In genomic region chr1:45325816-45326506, GRCh38 we compare ENCODE assay signal across 9 cellular contexts. TPM values are rescaled to one million over a fixed set of nuclear protein-coding genes. Genes with fewer than 3 reads are reported as not detected.
DNase-seq lines count a peak whose midpoint lies in the region; ATAC-seq lines count a peak whose summit lies in the region.
"Had no signal": no experiment of that assay in that cellular context is flagged by ENCODE, and none has a peak within 500 bp of the region (broad histone marks: within the 10 kb centered on the region; RNA-seq: fewer than 3 reads in every experiment).

No MANE protein-coding gene starts in this region.

- H3K27me3 ChIP-seq in thymus (ENCODE audit: control insufficient read depth, insufficient read depth) = no peaks in the 10 kb centered on the region

- POLR2A ChIA-PET in activated CD4-positive, alpha-beta memory T cell treated with anti-CD3 and anti-CD28 coated beads, Interleukin-2, amount 10 ng/mL, durations not matched to agents 7 days and 5 days (lab: Charles Lee) = interaction anchor here (1.2 to 9.9 kb wide), 10 partner anchors 9 to 604 kb away, joined by 3 to 143 read pairs (median 6); partner anchors contain the start of genes BTBD19, CCDC163, DYNLT4 and HECTD3

- peak overlapping the region; percentile 61 for H3K4me3 ChIP-seq in thymus (ENCODE audit: low read length)

- H3K4me1 Mint-ChIP-seq in activated T-cell treated with anti-CD3 and anti-CD28 coated beads, Interleukin-2, amount 50 U/mL, for 72 hours (ENCODE audit: low read depth) = peaks cover 32% of the 10 kb centered on the region
- peaks cover 25% of the 10 kb centered on the region for H3K4me1 Mint-ChIP-seq in activated CD4-positive, alpha-beta memory T cell treated with anti-CD3 and anti-CD28 coated beads, Interleukin-2, amount 10 ng/mL, durations not matched to agents 7 days and 5 days

- no peak overlapping the region for H3K27ac Mint-ChIP-seq in activated T-cell treated with anti-CD3 and anti-CD28 coated beads, Interleukin-2, amount 50 U/mL, for 72 hours
- no peak overlapping the region for H3K27ac Mint-ChIP-seq in activated CD4-positive, alpha-beta memory T cell treated with anti-CD3 and anti-CD28 coated beads, Interleukin-2, amount 10 ng/mL, durations not matched to agents 7 days and 5 days

- no peaks in the 10 kb centered on the region for H3K9me3 ChIP-seq in thymus (ENCODE audit: control insufficient read depth)

- H3K36me3 ChIP-seq in thymus (ENCODE audit: control insufficient read depth, insufficient read depth) = peaks cover 6% of the 10 kb centered on the region

- no peak overlapping the region for H3K27ac ChIP-seq in thymus (ENCODE audit: low read depth)

- H3K4me3 Mint-ChIP-seq in activated T-cell treated with anti-CD3 and anti-CD28 coated beads, Interleukin-2, amount 50 U/mL, for 72 hours = peak overlapping the region; percentile 87 to 89
- H3K4me3 Mint-ChIP-seq in activated CD4-positive, alpha-beta memory T cell treated with anti-CD3 and anti-CD28 coated beads, Interleukin-2, amount 10 ng/mL, durations not matched to agents 7 days and 5 days = peak overlapping the region; percentile 74

- H3K9me3 Mint-ChIP-seq in activated T-cell treated with anti-CD3 and anti-CD28 coated beads, Interleukin-2, amount 50 U/mL, for 72 hours = no peaks in the 10 kb centered on the region
- no peaks in the 10 kb centered on the region for H3K9me3 Mint-ChIP-seq in activated CD4-positive, alpha-beta memory T cell treated with anti-CD3 and anti-CD28 coated beads, Interleukin-2, amount 10 ng/mL, durations not matched to agents 7 days and 5 days

- H3K36me3 Mint-ChIP-seq in activated T-cell treated with anti-CD3 and anti-CD28 coated beads, Interleukin-2, amount 50 U/mL, for 72 hours (ENCODE audit: insufficient read depth in 2 of 2) = peaks cover 0 to 8% of the 10 kb centered on the region in 2 donors
- peaks cover 11% of the 10 kb centered on the region for H3K36me3 Mint-ChIP-seq in activated CD4-positive, alpha-beta memory T cell treated with anti-CD3 and anti-CD28 coated beads, Interleukin-2, amount 10 ng/mL, durations not matched to agents 7 days and 5 days (ENCODE audit: low read depth)

- CTCF ChIA-PET in activated CD4-positive, alpha-beta memory T cell treated with anti-CD3 and anti-CD28 coated beads, Interleukin-2, amount 10 ng/mL, durations not matched to agents 7 days and 5 days (lab: Charles Lee) = interaction anchor here (0.8 to 2.7 kb wide), 4 partner anchors 9 to 23 kb away, joined by 3 to 16 read pairs (median 6); partner anchors contain the start of genes MUTYH and TOE1

- WGBS in thymus = 73% methylated on average over 6 of the region's 6 CpGs

- DNase-seq in activated T-cell treated with anti-CD3 and anti-CD28 coated beads, Interleukin-2, amount 50 U/mL, for 72 hours = no peak
- DNase-seq in activated T-cell treated with anti-CD3 and anti-CD28 coated beads, Interleukin-2, amount 50 U/mL, for 48 hours = no peak
- no peak for DNase-seq in activated CD4-positive, alpha-beta memory T cell treated with anti-CD3 and anti-CD28 coated beads, Interleukin-2, amount 10 ng/mL, durations not matched to agents 7 days and 5 days
- peak; percentile 7 for DNase-seq in iPS-NIHi7 (ENCODE audit: extremely low spot score)
- no peak for DNase-seq in inferior parietal cortex (ENCODE audit: extremely low spot score)
- DNase-seq: SIG-M5 had no signal

- ATAC-seq in activated T-cell treated with anti-CD3 and anti-CD28 coated beads, Interleukin-2, amount 50 U/mL, for 72 hours (replicated peaks in 1 of 2) = no peak
- ATAC-seq in GM21381 (IDR thresholded peaks at IDR 0.05; ENCODE audit: unreplicated experiment) (no peak), GM18498 (IDR thresholded peaks at IDR 0.05; ENCODE audit: unreplicated experiment) (no peak)

- no peaks in the 10 kb centered on the region for H3K27me3 Mint-ChIP-seq in activated T-cell treated with anti-CD3 and anti-CD28 coated beads, Interleukin-2, amount 50 U/mL, for 72 hours (ENCODE audit: low read depth)
- H3K27me3 Mint-ChIP-seq in activated CD4-positive, alpha-beta memory T cell treated with anti-CD3 and anti-CD28 coated beads, Interleukin-2, amount 10 ng/mL, durations not matched to agents 7 days and 5 days = no peaks in the 10 kb centered on the region

- H3K4me1 ChIP-seq in thymus (ENCODE audit: control insufficient read depth, insufficient read depth, low read length) = peaks cover 4% of the 10 kb centered on the region

RNA-seq across cellular contexts. Expression of gene HPDL, which starts 0.7 kb away (rescaled TPM):
- total RNA-seq in activated T-cell treated with anti-CD3 and anti-CD28 coated beads, Interleukin-2, amount 50 U/mL, for 72 hours = 1 to 10 TPM; 4.5 to 5.9 TPM
- 1 to 10 TPM; 5.5 to 5.6 TPM for total RNA-seq in activated CD4-positive, alpha-beta memory T cell treated with anti-CD3 and anti-CD28 coated beads, Interleukin-2, amount 10 ng/mL, durations not matched to agents 7 days and 5 days
- 0.91 TPM for polyA plus RNA-seq in thymus

RNA-seq across cellular contexts. Expression of gene TOE1, which starts 14.0 kb away (rescaled TPM):
- 10 to 100 TPM; 23.9 to 34.4 TPM for total RNA-seq in activated T-cell treated with anti-CD3 and anti-CD28 coated beads, Interleukin-2, amount 50 U/mL, for 72 hours
- 10 to 100 TPM; 16.6 to 18.3 TPM for total RNA-seq in activated CD4-positive, alpha-beta memory T cell treated with anti-CD3 and anti-CD28 coated beads, Interleukin-2, amount 10 ng/mL, durations not matched to agents 7 days and 5 days
- polyA plus RNA-seq in thymus = 12.0 TPM

RNA-seq across cellular contexts. Expression of gene MUTYH, which starts 14.3 kb away (rescaled TPM):
- total RNA-seq in activated T-cell treated with anti-CD3 and anti-CD28 coated beads, Interleukin-2, amount 50 U/mL, for 72 hours = 10 to 100 TPM; 51.9 to 67.9 TPM
- total RNA-seq in activated CD4-positive, alpha-beta memory T cell treated with anti-CD3 and anti-CD28 coated beads, Interleukin-2, amount 10 ng/mL, durations not matched to agents 7 days and 5 days = 10 to 100 TPM; 37.2 to 39.2 TPM
- 37.3 TPM for polyA plus RNA-seq in thymus
